ENCODE assay signal across 8 cellular contexts in the genomic region with DNA sequence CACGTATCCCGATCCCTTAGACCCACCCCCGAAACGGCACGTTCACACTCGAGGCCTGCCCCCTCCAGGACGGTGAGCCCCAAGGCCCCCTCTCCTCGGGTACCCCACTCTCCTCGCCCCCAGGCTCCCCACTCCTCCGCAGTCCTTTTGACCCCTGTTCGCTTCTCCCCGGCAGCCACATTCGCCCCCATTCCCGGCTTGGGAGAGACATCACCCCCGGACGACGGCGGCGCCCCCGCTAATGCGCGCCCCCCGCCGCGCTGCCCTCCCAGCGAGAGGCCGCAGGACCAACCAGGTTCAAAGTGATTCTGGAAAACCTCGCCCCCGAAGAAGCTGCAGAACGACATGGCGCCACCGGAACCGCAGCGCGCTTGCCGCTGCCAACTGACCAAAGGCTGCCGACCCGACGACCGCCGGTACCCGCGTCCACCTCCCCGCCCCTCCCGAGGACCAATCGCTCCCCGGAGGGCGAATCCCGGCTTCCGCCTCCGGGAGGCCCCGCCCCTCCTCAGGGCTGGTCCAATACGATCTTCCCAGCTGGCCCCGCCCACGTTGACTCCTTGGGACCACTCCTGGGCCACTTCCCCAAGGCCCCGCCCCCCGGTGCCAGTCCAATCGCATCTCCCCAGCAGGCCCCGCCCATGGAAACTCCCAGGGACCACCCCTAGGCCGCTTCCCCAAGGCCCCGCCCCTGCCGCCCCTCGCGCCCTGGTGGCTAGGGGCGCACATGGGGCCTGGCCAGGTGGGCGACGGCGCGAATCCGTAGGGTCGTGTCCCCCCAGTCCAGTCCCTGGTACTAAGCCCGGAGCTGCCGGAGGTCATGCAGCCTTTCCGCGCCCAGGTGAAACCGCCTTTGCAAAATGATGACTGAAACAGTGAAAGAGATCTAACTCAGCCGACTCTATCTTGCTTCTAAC. TPM values are rescaled to one million over a fixed set of nuclear protein-coding genes. Genes with fewer than 3 reads are reported as not detected.
A peak's percentile ranks its signal among the peaks of the same experiment; 100 is the strongest.
DNase-seq lines count a peak whose midpoint lies in the region; ATAC-seq and TF ChIP-seq lines count a peak whose summit lies in the region.

A gene with protein sequence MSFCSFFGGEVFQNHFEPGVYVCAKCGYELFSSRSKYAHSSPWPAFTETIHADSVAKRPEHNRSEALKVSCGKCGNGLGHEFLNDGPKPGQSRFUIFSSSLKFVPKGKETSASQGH (minus strand): TSS at position 390 of the 917 bp plus-strand sequence. CDS start 43 bp downstream, at position 347.

- H3K4me1 Mint-ChIP-seq in nephron progenitor cell = peaks cover 46% of the 10 kb centered on the region
- peaks cover 35% of the 10 kb centered on the region for H3K4me1 Mint-ChIP-seq in stimulated activated naive CD8-positive, alpha-beta T cell treated with anti-CD3 and anti-CD28 coated beads, Interleukin-15, amount 100 ng/mL, for 72 hours

- H3K27me3 Mint-ChIP-seq in nephron progenitor cell (ENCODE audit: low read depth, poor library complexity) = peaks cover 11% of the 10 kb centered on the region
- no peaks in the 10 kb centered on the region for H3K27me3 Mint-ChIP-seq in stimulated activated naive CD8-positive, alpha-beta T cell treated with anti-CD3 and anti-CD28 coated beads, Interleukin-15, amount 100 ng/mL, for 72 hours

- DNase-seq in EL (peak; percentile 99), H7 (peak; percentile 100), M059J (ENCODE audit: low read depth) (peak; percentile 99), SHP77 (lab: John Stamatoyannopoulos, UW) (peak; percentile 98 to 100), fibroblast of peridontal ligament (ENCODE audit: extremely low read depth) (peak; percentile 93), nephron progenitor cell (peak; percentile 100)
- peak; percentile 98 for DNase-seq in activated effector memory CD4-positive, alpha-beta T cell treated with Interleukin-2 at 50 U/mL for 16 hours
- peak; percentile 99 to 100 for DNase-seq in stimulated activated naive CD8-positive, alpha-beta T cell treated with anti-CD3 and anti-CD28 coated beads, Interleukin-15, amount 100 ng/mL, for 72 hours

- peaks cover 8% of the 10 kb centered on the region for H3K36me3 ChIP-seq in H7 (replicated peaks; ENCODE audit: control insufficient read depth, insufficient read depth, low read length)

- peak within 1 kb of the TSS; percentile 92 for H3K4me3 Mint-ChIP-seq in nephron progenitor cell
- H3K4me3 Mint-ChIP-seq in stimulated activated naive CD8-positive, alpha-beta T cell treated with anti-CD3 and anti-CD28 coated beads, Interleukin-15, amount 100 ng/mL, for 72 hours = peak within 1 kb of the TSS; percentile 93 to 94

- H3K4me3 ChIP-seq in H7 (ENCODE audit: insufficient read depth, low read depth, low read length) = peak within 1 kb of the TSS; percentile 76

- no peaks in the 10 kb centered on the region for H3K36me3 Mint-ChIP-seq in nephron progenitor cell (ENCODE audit: low read depth)

- H3K27me3 ChIP-seq in H7 (ENCODE audit: control insufficient read depth, insufficient read depth, low read length) = peaks cover 3% of the 10 kb centered on the region; the same call in 1 of the 2 replicates

- no peak for TF ChIP-seq CTCF in nephron progenitor cell (IDR thresholded peaks at IDR 0.05)

- peak; percentile 97 for ATAC-seq in stimulated activated naive CD8-positive, alpha-beta T cell treated with anti-CD3 and anti-CD28 coated beads, Interleukin-15, amount 100 ng/mL, for 72 hours

- H3K9me3 Mint-ChIP-seq in nephron progenitor cell = peaks cover 6% of the 10 kb centered on the region
- no peaks in the 10 kb centered on the region for H3K9me3 Mint-ChIP-seq in stimulated activated naive CD8-positive, alpha-beta T cell treated with anti-CD3 and anti-CD28 coated beads, Interleukin-15, amount 100 ng/mL, for 72 hours

- H3K27ac Mint-ChIP-seq in nephron progenitor cell = no peak within 1 kb of the TSS
- peak within 1 kb of the TSS; percentile 86 to 97 for H3K27ac Mint-ChIP-seq in stimulated activated naive CD8-positive, alpha-beta T cell treated with anti-CD3 and anti-CD28 coated beads, Interleukin-15, amount 100 ng/mL, for 72 hours

RNA-seq across cellular contexts. Expression of the gene that starts here (rescaled TPM):
- 13.2 and 16.1 TPM in 2 replicates for total RNA-seq in H7 (2014; rRNA removed; shearing (Covaris generic))
- total RNA-seq in M059J (2014; rRNA removed; shearing (Covaris generic)) = 16.2 and 27.8 TPM in 2 replicates

Comparison
In these comparisons a context has a peak if more than half of its experiments do, and no peak if none do; other contexts are left out.
1. Peak in every context shown above with its lines: DNase-seq, ATAC-seq and H3K4me3 ChIP-seq.